Comparison of ENCODE assay signal across 8 cellular contexts in the genomic region with DNA sequence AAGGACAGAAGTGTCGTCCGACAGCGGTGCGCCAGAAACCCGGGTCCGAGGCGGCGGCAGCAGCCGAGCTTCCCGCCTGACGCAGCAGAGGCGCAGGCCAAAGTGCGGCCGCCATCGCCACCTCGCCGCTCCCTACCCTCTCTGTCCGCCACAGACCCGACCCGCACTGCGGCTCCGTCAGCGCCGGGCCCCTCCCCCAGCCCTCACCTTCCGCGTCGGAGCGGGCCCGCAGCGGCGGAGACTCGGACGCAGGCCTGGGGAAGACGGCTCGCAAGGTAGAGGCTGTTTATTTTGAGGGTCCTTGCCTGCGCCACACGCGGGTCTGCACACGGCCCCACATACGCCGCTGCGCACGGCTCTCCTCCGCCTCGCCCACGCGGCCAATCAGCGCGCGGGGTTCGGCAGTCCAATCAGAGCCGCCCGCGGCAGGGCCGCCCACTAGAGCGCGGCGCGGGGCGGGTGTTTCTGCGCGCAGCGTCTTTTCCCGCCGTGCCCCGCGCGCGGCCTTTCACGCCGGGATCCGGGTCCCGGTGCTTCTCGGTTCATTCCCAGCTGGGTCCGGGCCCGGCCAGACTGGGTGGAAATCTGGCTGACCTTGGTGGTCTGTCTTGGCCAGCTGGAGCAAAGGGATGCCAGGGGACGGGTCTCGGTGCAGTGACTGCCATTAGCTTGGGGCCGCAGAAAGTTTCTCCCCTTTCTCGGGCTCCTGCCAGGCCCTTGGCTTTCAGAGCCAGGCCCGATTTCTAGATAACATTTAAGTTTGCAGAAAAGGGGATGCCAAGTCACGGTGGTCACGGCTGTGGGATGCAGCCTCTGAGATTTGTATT. TPM values are rescaled to one million over a fixed set of nuclear protein-coding genes. Genes with fewer than 3 reads are reported as not detected.
DNase-seq lines count a peak whose midpoint lies in the region; ATAC-seq and TF ChIP-seq lines count a peak whose summit lies in the region.

A gene (minus strand): TSS at position 328 of the 827 bp plus-strand sequence. CDS start 12,139 bp downstream, outside the sequence.

- peak within 1 kb of the TSS; percentile 92 for H2AFZ ChIP-seq in osteoblast (ENCODE audit: low read length)

- peaks cover 33% of the 10 kb centered on the region for H3K4me1 Mint-ChIP-seq in activated naive CD8-positive, alpha-beta T cell (ENCODE audit: low read depth)

- peaks cover 75% of the 10 kb centered on the region for H3K79me2 ChIP-seq in osteoblast (ENCODE audit: insufficient read depth, low read length)

- DNase-seq in NCI-H1105 treated with DMSO at 0.1 percent for 48 hours (lab: John Stamatoyannopoulos, UW) (peak; percentile 97), SKM-1 treated with dmso at 0.1 percent for 144 hours (lab: John Stamatoyannopoulos, UW; ENCODE audit: unreplicated experiment) (peak; percentile 92), glomerular visceral epithelial cell (ENCODE audit: extremely low spot score) (peak; percentile 93), osteoblast (ENCODE audit: insufficient read length, low spot score, missing footprints) (peak; percentile 98), testis (peak; percentile 95)

- intact Hi-C loops in testis (cut with DNase I; ENCODE audit: low total_unique reads), result no loop called here

- 0% methylated on average over 1 to 73 of the region's 83 CpGs for WGBS in testis, 2 donors

- peak within 1 kb of the TSS; percentile 100 for H3K4me2 ChIP-seq in osteoblast (ENCODE audit: insufficient read depth, low read length)

- H3K27me3 ChIP-seq in osteoblast (ENCODE audit: insufficient read depth, low read length) (no peaks in the 10 kb centered on the region), testis (no peaks in the 10 kb centered on the region)

- H3K27ac ChIP-seq in osteoblast (ENCODE audit: low read depth, low read length), result peak within 1 kb of the TSS; percentile 98
- peak within 1 kb of the TSS; percentile 98 to 99 for H3K27ac ChIP-seq in testis

- TF ChIP-seq CTCF in osteoblast (IDR thresholded peaks at IDR 0.05; ENCODE audit: extremely low read depth, low read depth, low read length), result no peak
- no peak for TF ChIP-seq CTCF in testis (IDR thresholded peaks at IDR 0.05)

- peaks cover 7% of the 10 kb centered on the region for H3K36me3 ChIP-seq in osteoblast (ENCODE audit: insufficient read depth, low read length)
- no peaks in the 10 kb centered on the region for H3K36me3 ChIP-seq in testis (ENCODE audit: low read depth, missing control alignments)

- H3K27ac Mint-ChIP-seq in activated naive CD8-positive, alpha-beta T cell, result peak within 1 kb of the TSS; percentile 99

- peak; percentile 98 for ATAC-seq in HG02642 (IDR thresholded peaks at IDR 0.05; ENCODE audit: poor library complexity, unreplicated experiment)

- H3K9me3 ChIP-seq in osteoblast (ENCODE audit: low read depth, low read length) (no peaks in the 10 kb centered on the region), testis (no peaks in the 10 kb centered on the region)

- H3K27me3 Mint-ChIP-seq in activated naive CD8-positive, alpha-beta T cell, result no peaks in the 10 kb centered on the region

- peaks cover 40% of the 10 kb centered on the region for H4K20me1 ChIP-seq in osteoblast (ENCODE audit: insufficient read depth, low read length)

- H3K4me3 ChIP-seq in osteoblast (ENCODE audit: insufficient read depth, low read length), result peak within 1 kb of the TSS; percentile 90
- H3K4me3 ChIP-seq in testis, result peak within 1 kb of the TSS; percentile 97 to 100

- TF ChIP-seq POLR2A in GM10847 (IDR thresholded peaks at IDR 0.05; ENCODE audit: extremely low read depth, insufficient read length), result peak; percentile 86
- peak; percentile 82 for TF ChIP-seq POLR2A in testis (IDR thresholded peaks at IDR 0.05)

- H3K4me3 Mint-ChIP-seq in activated naive CD8-positive, alpha-beta T cell, result peak within 1 kb of the TSS; percentile 98

- no peaks in the 10 kb centered on the region for H3K9me3 Mint-ChIP-seq in activated naive CD8-positive, alpha-beta T cell (ENCODE audit: low read depth)

- H3K4me1 ChIP-seq in osteoblast (ENCODE audit: insufficient read depth, low read length) (peaks cover 38% of the 10 kb centered on the region), testis (peaks cover 26% of the 10 kb centered on the region)

- peaks cover 22% of the 10 kb centered on the region for H3K36me3 Mint-ChIP-seq in activated naive CD8-positive, alpha-beta T cell

RNA-seq across cellular contexts. Expression of the gene that starts here (rescaled TPM):
- 215 and 233 TPM in 2 replicates for total RNA-seq in osteoblast
- total RNA-seq in testis, result 100 to 1,000 TPM; 248 to 291 TPM
- polyA plus RNA-seq in testis (ENCODE audit: insufficient read depth, low read depth, low replicate concordance), result 295 TPM

Comparison
In these comparisons a context has a peak if more than half of its experiments do, and no peak if none do; other contexts are left out.
1. Peak in every context shown above with its lines: DNase-seq, ATAC-seq, H3K4me3 ChIP-seq and H3K27ac ChIP-seq.